3 cellular contexts compared by ENCODE assay signal in the genomic region with DNA sequence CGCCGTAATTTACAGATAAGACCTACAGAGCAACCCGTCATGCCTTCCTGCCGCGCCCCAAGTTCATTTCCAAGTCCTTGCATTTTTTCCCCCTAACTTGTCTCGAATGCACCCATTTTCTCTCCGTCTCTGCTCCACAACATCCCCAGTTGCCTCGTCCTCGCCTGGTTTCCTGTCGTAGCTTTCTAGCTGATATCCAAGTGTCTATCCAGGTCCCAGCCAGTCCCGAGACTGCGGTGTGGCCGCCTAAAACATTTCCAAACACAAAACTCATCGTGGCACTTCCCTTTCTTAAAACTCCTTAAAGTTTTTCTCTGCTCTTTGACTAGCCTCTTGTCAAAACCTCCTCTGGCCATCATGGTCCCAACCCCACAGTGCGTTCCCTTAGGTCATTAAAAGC.
TF ChIP-seq lines count a peak whose summit lies in the region.

No MANE protein-coding gene starts in this region.

TF ChIP-seq in A549, 52 proteins besides CTCF, POLR2A, EP300 and RAD21:
- TF ChIP-seq TP53 (CRISPR knock-in tag; IDR thresholded peaks at IDR 0.05), result no peak
- TF ChIP-seq JUN (IDR thresholded peaks at IDR 0.05), result no peak
- TF ChIP-seq HOXB13 (CRISPR knock-in tag; IDR thresholded peaks at IDR 0.05; ENCODE audit: low read depth), result no peak
- TF ChIP-seq MAZ (IDR thresholded peaks at IDR 0.05; ENCODE audit: borderline replicate concordance, low read depth, low read length), result no peak
- no peak for TF ChIP-seq NFE2L2 (conservative IDR thresholded peaks at IDR 0.05; ENCODE audit: low read length)
- TF ChIP-seq GATA3 (IDR thresholded peaks at IDR 0.05; ENCODE audit: borderline replicate concordance), result no peak
- no peak for TF ChIP-seq TFCP2L1 (CRISPR knock-in tag; IDR thresholded peaks at IDR 0.05)
- TF ChIP-seq, protein P1, sequence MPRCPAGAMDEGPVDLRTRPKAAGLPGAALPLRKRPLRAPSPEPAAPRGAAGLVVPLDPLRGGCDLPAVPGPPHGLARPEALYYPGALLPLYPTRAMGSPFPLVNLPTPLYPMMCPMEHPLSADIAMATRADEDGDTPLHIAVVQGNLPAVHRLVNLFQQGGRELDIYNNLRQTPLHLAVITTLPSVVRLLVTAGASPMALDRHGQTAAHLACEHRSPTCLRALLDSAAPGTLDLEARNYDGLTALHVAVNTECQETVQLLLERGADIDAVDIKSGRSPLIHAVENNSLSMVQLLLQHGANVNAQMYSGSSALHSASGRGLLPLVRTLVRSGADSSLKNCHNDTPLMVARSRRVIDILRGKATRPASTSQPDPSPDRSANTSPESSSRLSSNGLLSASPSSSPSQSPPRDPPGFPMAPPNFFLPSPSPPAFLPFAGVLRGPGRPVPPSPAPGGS (IDR thresholded peaks at IDR 0.05), result no peak
- TF ChIP-seq EHF (CRISPR knock-in tag; IDR thresholded peaks at IDR 0.05), result no peak
- no peak for TF ChIP-seq HEYL (CRISPR knock-in tag; IDR thresholded peaks at IDR 0.05)
- no peak for TF ChIP-seq KDM5A (IDR thresholded peaks at IDR 0.05)
- no peak for TF ChIP-seq FOSB (CRISPR knock-in tag; IDR thresholded peaks at IDR 0.05)
- TF ChIP-seq CBX8 (IDR thresholded peaks at IDR 0.05), result no peak
- TF ChIP-seq HDAC2 (IDR thresholded peaks at IDR 0.05), result no peak

TF ChIP-seq in HCT116, 20 proteins besides CTCF, POLR2A, EP300 and RAD21 (continued from another document):
- TF ChIP-seq ELF1 (IDR thresholded peaks at IDR 0.05; ENCODE audit: borderline replicate concordance, low read depth) (no peak), TCF7L2 (IDR thresholded peaks at IDR 0.05; ENCODE audit: borderline replicate concordance, extremely low read depth, insufficient read depth, insufficient read length) (no peak), EZH2 (IDR thresholded peaks at IDR 0.05) (no peak), ATF3 (IDR thresholded peaks at IDR 0.05) (no peak), FOSL1 (IDR thresholded peaks at IDR 0.05; ENCODE audit: low read depth) (no peak), YY1 (IDR thresholded peaks at IDR 0.05; ENCODE audit: extremely low read depth, insufficient replicate concordance, low read depth, low read length) (no peak), SRF (IDR thresholded peaks at IDR 0.05; ENCODE audit: low read depth) (no peak), ZBTB33 (IDR thresholded peaks at IDR 0.05; ENCODE audit: extremely low read depth, insufficient replicate concordance, low read length) (no peak), POLR2AphosphoS5 (IDR thresholded peaks at IDR 0.05; ENCODE audit: low read depth, low read length) (no peak), ZFX (IDR thresholded peaks at IDR 0.05) (no peak), CEBPB (IDR thresholded peaks at IDR 0.05; ENCODE audit: low read depth) (no peak), SP1 (IDR thresholded peaks at IDR 0.05; ENCODE audit: low read depth) (no peak), EGR1 (IDR thresholded peaks at IDR 0.05; ENCODE audit: low read depth) (no peak), EZH2phosphoT487 (IDR thresholded peaks at IDR 0.05; ENCODE audit: borderline replicate concordance) (no peak), SIN3A (IDR thresholded peaks at IDR 0.05; ENCODE audit: low read depth) (no peak), CBX3 (IDR thresholded peaks at IDR 0.05; ENCODE audit: low read depth) (no peak), ZNF274 (IDR thresholded peaks at IDR 0.05; ENCODE audit: low read depth, low read length) (no peak)
- TF ChIP-seq, protein P2, sequence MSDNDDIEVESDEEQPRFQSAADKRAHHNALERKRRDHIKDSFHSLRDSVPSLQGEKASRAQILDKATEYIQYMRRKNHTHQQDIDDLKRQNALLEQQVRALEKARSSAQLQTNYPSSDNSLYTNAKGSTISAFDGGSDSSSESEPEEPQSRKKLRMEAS (IDR thresholded peaks at IDR 0.05), result no peak
- TF ChIP-seq, protein P3, sequence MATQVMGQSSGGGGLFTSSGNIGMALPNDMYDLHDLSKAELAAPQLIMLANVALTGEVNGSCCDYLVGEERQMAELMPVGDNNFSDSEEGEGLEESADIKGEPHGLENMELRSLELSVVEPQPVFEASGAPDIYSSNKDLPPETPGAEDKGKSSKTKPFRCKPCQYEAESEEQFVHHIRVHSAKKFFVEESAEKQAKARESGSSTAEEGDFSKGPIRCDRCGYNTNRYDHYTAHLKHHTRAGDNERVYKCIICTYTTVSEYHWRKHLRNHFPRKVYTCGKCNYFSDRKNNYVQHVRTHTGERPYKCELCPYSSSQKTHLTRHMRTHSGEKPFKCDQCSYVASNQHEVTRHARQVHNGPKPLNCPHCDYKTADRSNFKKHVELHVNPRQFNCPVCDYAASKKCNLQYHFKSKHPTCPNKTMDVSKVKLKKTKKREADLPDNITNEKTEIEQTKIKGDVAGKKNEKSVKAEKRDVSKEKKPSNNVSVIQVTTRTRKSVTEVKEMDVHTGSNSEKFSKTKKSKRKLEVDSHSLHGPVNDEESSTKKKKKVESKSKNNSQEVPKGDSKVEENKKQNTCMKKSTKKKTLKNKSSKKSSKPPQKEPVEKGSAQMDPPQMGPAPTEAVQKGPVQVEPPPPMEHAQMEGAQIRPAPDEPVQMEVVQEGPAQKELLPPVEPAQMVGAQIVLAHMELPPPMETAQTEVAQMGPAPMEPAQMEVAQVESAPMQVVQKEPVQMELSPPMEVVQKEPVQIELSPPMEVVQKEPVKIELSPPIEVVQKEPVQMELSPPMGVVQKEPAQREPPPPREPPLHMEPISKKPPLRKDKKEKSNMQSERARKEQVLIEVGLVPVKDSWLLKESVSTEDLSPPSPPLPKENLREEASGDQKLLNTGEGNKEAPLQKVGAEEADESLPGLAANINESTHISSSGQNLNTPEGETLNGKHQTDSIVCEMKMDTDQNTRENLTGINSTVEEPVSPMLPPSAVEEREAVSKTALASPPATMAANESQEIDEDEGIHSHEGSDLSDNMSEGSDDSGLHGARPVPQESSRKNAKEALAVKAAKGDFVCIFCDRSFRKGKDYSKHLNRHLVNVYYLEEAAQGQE (IDR thresholded peaks at IDR 0.05; ENCODE audit: low read depth), result no peak

TF ChIP-seq in GM12878, 131 proteins besides CTCF, POLR2A, EP300 and RAD21:
- no peak for TF ChIP-seq E2F4 (IDR thresholded peaks at IDR 0.05; ENCODE audit: low read depth, low read length)
- TF ChIP-seq SPI1 (IDR thresholded peaks at IDR 0.05; ENCODE audit: borderline replicate concordance, insufficient read depth, low read depth, low read length), result peak; percentile 21; the same call in 1 of the 2 replicates
